In the genomic region with DNA sequence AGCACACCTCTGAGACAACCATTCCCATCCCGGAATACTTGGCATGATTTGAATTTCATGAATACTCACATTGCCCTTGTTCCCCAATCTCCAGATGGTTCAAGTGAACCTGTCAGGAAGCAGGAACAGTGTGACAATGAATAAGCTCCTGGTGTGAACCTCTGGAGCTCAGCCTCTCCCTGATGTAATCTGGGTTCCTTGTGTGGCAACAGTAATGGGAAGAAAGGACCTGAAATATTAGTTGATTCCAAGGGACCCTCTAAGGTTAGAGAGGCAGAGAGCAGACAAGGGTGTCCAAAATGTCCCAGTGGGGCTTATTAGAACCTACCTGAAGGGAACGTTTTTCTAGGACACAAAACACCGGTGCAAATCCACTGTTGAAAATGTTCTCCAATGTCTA, we compare ENCODE assay signal across 18 cellular contexts. TPM values are rescaled to one million over a fixed set of nuclear protein-coding genes. Genes with fewer than 3 reads are reported as not detected.
DNase-seq lines count a peak whose midpoint lies in the region; FAIRE-seq and TF ChIP-seq lines count a peak whose summit lies in the region.
"Had no signal": no experiment of that assay in that cellular context is flagged by ENCODE, and none has a peak within 500 bp of the region (broad histone marks: within the 10 kb centered on the region; RNA-seq: fewer than 3 reads in every experiment).

No MANE protein-coding gene starts in this region.

- peak; percentile 14 for DNase-seq in AG08395 (ENCODE audit: low spot score)
- peak; percentile 52 for DNase-seq in bronchial epithelial cell (ENCODE audit: low read depth)
- DNase-seq in iPS DF 19.7 (ENCODE audit: low read depth, low spot score): peak; percentile 17
- no peak for DNase-seq in cerebellar nuclear complex (lab: John Stamatoyannopoulos, UW)
- DNase-seq in superior temporal gyrus (ENCODE audit: extremely low spot score): no peak
- DNase-seq in NCI-H2227 treated with DMSO at 0.1 percent for 48 hours (lab: John Stamatoyannopoulos, UW): no peak
- DNase-seq in pons (ENCODE audit: low spot score): no peak
- DNase-seq: activated CD4-positive, alpha-beta T cell treated with anti-CD3 and anti-CD28 coated beads for 36 hours; activated T-cell treated with anti-CD3 and anti-CD28 coated beads, Interleukin-2, amount 50 U/mL, for 24 hours; colonic mucosa; NCI-H146; NCI-H524 treated with DMSO at 0.1 percent for 48 hours; nucleus accumbens; stimulated activated naive CD4-positive, alpha-beta T cell; T-cell; uterus had no signal

- CTCF ChIA-PET in HEK293 (lab: Yijun Ruan, JAX): interaction anchor here (0.5 to 0.7 kb wide), 2 partner anchors 141 to 1905 kb away, joined by 3 to 4 read pairs; no protein-coding TSS in a partner anchor

- H3K27ac ChIP-seq in HEK293 (ENCODE audit: extremely low read depth, low read depth, low read length): no peak overlapping the region
- H3K27ac ChIP-seq: colonic mucosa, uterus had no signal

- H3K36me3 ChIP-seq in HEK293 (ENCODE audit: control insufficient read depth in 2 of 2, insufficient read depth in 1 of 2, low read length in 2 of 2): no peaks in the 10 kb centered on the region
- H3K36me3 ChIP-seq in bronchial epithelial cell (ENCODE audit: control insufficient read depth, insufficient read depth, low read length): no peaks in the 10 kb centered on the region
- H3K36me3 ChIP-seq: colonic mucosa, uterus had no signal

- H3K4me3 ChIP-seq in HEK293 (ENCODE audit: low read depth, low read length): no peak overlapping the region
- H3K4me3 ChIP-seq in bronchial epithelial cell (ENCODE audit: low read depth, low read length): no peak overlapping the region
- H3K4me3 ChIP-seq: colonic mucosa, uterus had no signal

- no peaks in the 10 kb centered on the region for H3K27me3 ChIP-seq in bronchial epithelial cell (ENCODE audit: control insufficient read depth, insufficient read depth, low read length)
- H3K27me3 ChIP-seq: colonic mucosa, uterus had no signal

- H3K4me1 ChIP-seq in HEK293 (ENCODE audit: control insufficient read depth, insufficient read depth, low read length): no peaks in the 10 kb centered on the region
- H3K4me1 ChIP-seq: colonic mucosa, uterus had no signal

- POLR2A ChIA-PET in HEK293 (lab: Yijun Ruan, JAX): no interaction called here

- TF ChIP-seq CTCF in HEK293 (tag by site-specific recombination; IDR thresholded peaks at IDR 0.05): no peak
- TF ChIP-seq CTCF in bronchial epithelial cell (IDR thresholded peaks at IDR 0.05; ENCODE audit: insufficient read depth, low read length, severe bottlenecking): no peak

- FAIRE-seq in bronchial epithelial cell (lab: Jason Lieb, UNC): no peak
- FAIRE-seq: RCC 7860 had no signal

- no peaks in the 10 kb centered on the region for H3K9me3 ChIP-seq in HEK293 (ENCODE audit: control insufficient read depth, insufficient read depth, low read depth, low read length)
- H3K9me3 ChIP-seq: colonic mucosa, uterus had no signal

TF ChIP-seq in HEK293, 187 proteins besides CTCF, POLR2A, EP300 and RAD21:
- TF ChIP-seq, protein P1, sequence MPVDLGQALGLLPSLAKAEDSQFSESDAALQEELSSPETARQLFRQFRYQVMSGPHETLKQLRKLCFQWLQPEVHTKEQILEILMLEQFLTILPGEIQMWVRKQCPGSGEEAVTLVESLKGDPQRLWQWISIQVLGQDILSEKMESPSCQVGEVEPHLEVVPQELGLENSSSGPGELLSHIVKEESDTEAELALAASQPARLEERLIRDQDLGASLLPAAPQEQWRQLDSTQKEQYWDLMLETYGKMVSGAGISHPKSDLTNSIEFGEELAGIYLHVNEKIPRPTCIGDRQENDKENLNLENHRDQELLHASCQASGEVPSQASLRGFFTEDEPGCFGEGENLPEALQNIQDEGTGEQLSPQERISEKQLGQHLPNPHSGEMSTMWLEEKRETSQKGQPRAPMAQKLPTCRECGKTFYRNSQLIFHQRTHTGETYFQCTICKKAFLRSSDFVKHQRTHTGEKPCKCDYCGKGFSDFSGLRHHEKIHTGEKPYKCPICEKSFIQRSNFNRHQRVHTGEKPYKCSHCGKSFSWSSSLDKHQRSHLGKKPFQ (tag by site-specific recombination; IDR thresholded peaks at IDR 0.05): 0 out of 2 replicates have a peak, but pooled peaks have one; percentile 17
- no peak for TF ChIP-seq ZNF311 (tag by site-specific recombination; IDR thresholded peaks at IDR 0.05; ENCODE audit: borderline replicate concordance)
TF ChIP-seq in HEK293: peak in this region for 1.

RNA-seq across cellular contexts. Expression of a gene that starts 8.5 kb away (rescaled TPM):
- total RNA-seq in bronchial epithelial cell: 0.53 and 1.7 TPM in 2 replicates

RNA-seq across cellular contexts. Expression of a gene that starts 13.0 kb away (rescaled TPM):
- 1.7 and 2.4 TPM in 2 replicates for total RNA-seq in bronchial epithelial cell

RNA-seq across cellular contexts. Expression of a gene that starts 16.7 kb away (rescaled TPM):
- total RNA-seq in bronchial epithelial cell: not detected in 2 replicates
- total RNA-seq: activated CD4-positive, alpha-beta T cell treated with anti-CD3 and anti-CD28 coated beads for 36 hours; colonic mucosa had no signal

RNA-seq across cellular contexts. Expression of a gene that starts 56.1 kb away (rescaled TPM):
- total RNA-seq in bronchial epithelial cell: not detected in 2 replicates
- total RNA-seq: activated CD4-positive, alpha-beta T cell treated with anti-CD3 and anti-CD28 coated beads for 36 hours; colonic mucosa; T-cell had no signal

Comparison
In these comparisons a context has a peak if more than half of its experiments do, and no peak if none do; other contexts are left out.
1. DNase-seq: peak in AG08395 (single experiment), bronchial epithelial cell (single experiment) and iPS DF 19.7 (single experiment); none in cerebellar nuclear complex (0 of 2), superior temporal gyrus (single experiment), NCI-H2227 treated with DMSO at 0.1 percent for 48 hours (single experiment) and pons (single experiment).